Comparison of ENCODE assay signal across 12 cellular contexts in genomic region chr17:56680676-56681075, GRCh38.
"Had no signal": no experiment of that assay in that cellular context is flagged by ENCODE, and none has a peak within 500 bp of the region (broad histone marks: within the 10 kb centered on the region; RNA-seq: fewer than 3 reads in every experiment).

No MANE protein-coding gene starts in this region.

- H3K27ac Mint-ChIP-seq: activated naive CD8-positive, alpha-beta T cell treated with anti-CD3 and anti-CD28 coated beads, Interleukin-2, amount 10 ng/mL, durations not matched to agents 7 days and 5 days had no signal

- H3K27ac ChIP-seq: cardiac muscle cell, hepatocyte, right lobe of liver, upper lobe of left lung had no signal

- ATAC-seq: esophagus mucosa, left ventricle myocardium superior, right lobe of liver had no signal

- H3K4me2 ChIP-seq: hepatocyte had no signal

- H3K79me2 ChIP-seq: hepatocyte had no signal

- H2AFZ ChIP-seq: hepatocyte had no signal

- H3K36me3 Mint-ChIP-seq: activated naive CD8-positive, alpha-beta T cell treated with anti-CD3 and anti-CD28 coated beads, Interleukin-2, amount 10 ng/mL, durations not matched to agents 7 days and 5 days had no signal

- H3K36me3 ChIP-seq: cardiac muscle cell, right lobe of liver, upper lobe of left lung had no signal

- H3K9me3 ChIP-seq: right lobe of liver, upper lobe of left lung had no signal

- H3K4me3 Mint-ChIP-seq: activated naive CD8-positive, alpha-beta T cell treated with anti-CD3 and anti-CD28 coated beads, Interleukin-2, amount 10 ng/mL, durations not matched to agents 7 days and 5 days; neural crest cell; stimulated activated naive CD8-positive, alpha-beta T cell treated with anti-CD3 and anti-CD28 coated beads, Interleukin-15, amount 100 ng/mL, for 72 hours had no signal

- H3K9me3 Mint-ChIP-seq: activated naive CD8-positive, alpha-beta T cell treated with anti-CD3 and anti-CD28 coated beads, Interleukin-2, amount 10 ng/mL, durations not matched to agents 7 days and 5 days; neural crest cell; stimulated activated naive CD8-positive, alpha-beta T cell treated with anti-CD3 and anti-CD28 coated beads, Interleukin-15, amount 100 ng/mL, for 72 hours had no signal

- H3K4me3 ChIP-seq: cardiac muscle cell, hepatocyte, right lobe of liver, upper lobe of left lung had no signal

- DNase-seq: activated naive CD4-positive, alpha-beta T cell; activated naive CD8-positive, alpha-beta T cell treated with anti-CD3 and anti-CD28 coated beads, Interleukin-2, amount 10 ng/mL, durations not matched to agents 7 days and 5 days; kidney glomerular epithelial cell; left ventricle myocardium superior; right lobe of liver; stimulated activated CD4-positive, alpha-beta T cell treated with anti-CD3 and anti-CD28 coated beads, Interleukin-1b, Interleukin-23, amount 100 ng/mL, for 48 hours; upper lobe of left lung had no signal
